Comparison of ENCODE assay signal across 21 cellular contexts in genomic region chr20:17882065-17882833, GRCh38.
DNase-seq lines count a peak whose midpoint lies in the region; ATAC-seq and TF ChIP-seq lines count a peak whose summit lies in the region.
"Had no signal": no experiment of that assay in that cellular context is flagged by ENCODE, and none has a peak within 500 bp of the region (broad histone marks: within the 10 kb centered on the region; RNA-seq: fewer than 3 reads in every experiment).

No MANE protein-coding gene starts in this region.

- TF ChIP-seq POLR2A in breast epithelium (IDR thresholded peaks at IDR 0.05): no peak
- TF ChIP-seq POLR2A in tibial nerve (IDR thresholded peaks at IDR 0.05): no peak

- no peaks in the 10 kb centered on the region for H3K27me3 ChIP-seq in breast epithelium
- H3K27me3 ChIP-seq in osteoblast (ENCODE audit: insufficient read depth, low read length): no peaks in the 10 kb centered on the region
- no peaks in the 10 kb centered on the region for H3K27me3 ChIP-seq in tibial nerve
- H3K27me3 ChIP-seq: esophagus muscularis mucosa had no signal

- H2AFZ ChIP-seq in osteoblast (ENCODE audit: low read length): no peak overlapping the region
- H2AFZ ChIP-seq: parathyroid adenoma had no signal

- TF ChIP-seq EP300 in tibial nerve (IDR thresholded peaks at IDR 0.05): peak in 1 of 2 donors; percentile 74

- H3K4me3 ChIP-seq in breast epithelium (no peak overlapping the region), osteoblast (ENCODE audit: insufficient read depth, low read length) (no peak overlapping the region), tibial nerve (no peak overlapping the region)
- H3K4me3 ChIP-seq: esophagus muscularis mucosa, GM12878, lung had no signal

- H3K36me3 ChIP-seq in breast epithelium (no peaks in the 10 kb centered on the region), osteoblast (ENCODE audit: insufficient read depth, low read length) (no peaks in the 10 kb centered on the region), tibial nerve (no peaks in the 10 kb centered on the region)
- H3K36me3 ChIP-seq: esophagus muscularis mucosa had no signal

- POLR2A ChIA-PET in MCF 10A (lab: Yijun Ruan, JAX): no interaction called here

- no peaks in the 10 kb centered on the region for H3K9me3 Mint-ChIP-seq in MCF 10A (ENCODE audit: unreplicated experiment)
- no peaks in the 10 kb centered on the region for H3K9me3 Mint-ChIP-seq in stimulated activated naive B cell treated with anti-CD40 and anti-IgM and Interleukin-4, amounts not matched to agents 10 μg/mL and 1 μg/mL and 100 μg/mL, for 72 hours
- H3K9me3 Mint-ChIP-seq: activated CD4-positive, alpha-beta memory T cell treated with anti-CD3 and anti-CD28 coated beads for 36 hours; effector memory CD8-positive, alpha-beta T cell had no signal

- H3K4me2 ChIP-seq in osteoblast (ENCODE audit: insufficient read depth, low read length): no peak overlapping the region

- no peaks in the 10 kb centered on the region for H3K27me3 Mint-ChIP-seq in MCF 10A (ENCODE audit: insufficient read depth, unreplicated experiment)
- no peaks in the 10 kb centered on the region for H3K27me3 Mint-ChIP-seq in stimulated activated naive B cell treated with anti-CD40 and anti-IgM and Interleukin-4, amounts not matched to agents 10 μg/mL and 1 μg/mL and 100 μg/mL, for 72 hours
- H3K27me3 Mint-ChIP-seq: activated CD4-positive, alpha-beta memory T cell treated with anti-CD3 and anti-CD28 coated beads for 36 hours had no signal

- 51 to 62% methylated on average over 11 to 12 of the region's 17 CpGs for WGBS in tibial nerve, 2 donors

- H4K20me1 ChIP-seq in osteoblast (ENCODE audit: insufficient read depth, low read length): no peaks in the 10 kb centered on the region

- no peaks in the 10 kb centered on the region for H3K79me2 ChIP-seq in osteoblast (ENCODE audit: insufficient read depth, low read length)
- H3K79me2 ChIP-seq: parathyroid adenoma had no signal

- BruUV-seq in MCF 10A (replicated peaks; lab: Mats Ljungman, UMichigan): no TSS peak

- H3K9me3 ChIP-seq in breast epithelium (no peaks in the 10 kb centered on the region), osteoblast (ENCODE audit: low read depth, low read length) (no peaks in the 10 kb centered on the region), tibial nerve (no peaks in the 10 kb centered on the region)
- H3K9me3 ChIP-seq: esophagus muscularis mucosa had no signal

- H3K4me1 ChIP-seq in breast epithelium (peaks cover 4 to 6% of the 10 kb centered on the region in 2 donors), osteoblast (ENCODE audit: insufficient read depth, low read length) (peaks cover 3% of the 10 kb centered on the region), tibial nerve (peaks cover 0 to 39% (median 2%) of the 10 kb centered on the region in 4 donors)
- H3K4me1 ChIP-seq: parathyroid adenoma had no signal

- H3K36me3 Mint-ChIP-seq in MCF 10A (ENCODE audit: insufficient read depth, unreplicated experiment): no peaks in the 10 kb centered on the region
- peaks cover 2 to 3% of the 10 kb centered on the region in 2 donors for H3K36me3 Mint-ChIP-seq in stimulated activated naive B cell treated with anti-CD40 and anti-IgM and Interleukin-4, amounts not matched to agents 10 μg/mL and 1 μg/mL and 100 μg/mL, for 72 hours
- H3K36me3 Mint-ChIP-seq: activated CD4-positive, alpha-beta memory T cell treated with anti-CD3 and anti-CD28 coated beads for 36 hours had no signal

- ATAC-seq in GM21447 (IDR thresholded peaks at IDR 0.05; ENCODE audit: unreplicated experiment): no peak
- ATAC-seq in activated CD4-positive, CD25-positive, alpha-beta regulatory T cell treated with anti-CD3 and anti-CD28 coated beads, Interleukin-2, amount 50 U/mL, for 24 hours: no peak
- ATAC-seq in stimulated activated naive B cell treated with anti-CD40 and anti-IgM and Interleukin-4, amounts not matched to agents 10 μg/mL and 1 μg/mL and 100 μg/mL, for 72 hours (replicated peaks): no peak
- ATAC-seq: effector memory CD8-positive, alpha-beta T cell; GM12878 had no signal

- TF ChIP-seq CTCF in breast epithelium (IDR thresholded peaks at IDR 0.05): no peak
- TF ChIP-seq CTCF in MCF 10A (IDR thresholded peaks at IDR 0.05; ENCODE audit: unreplicated experiment): no peak
- TF ChIP-seq CTCF in osteoblast (IDR thresholded peaks at IDR 0.05; ENCODE audit: extremely low read depth, low read depth, low read length): no peak
- TF ChIP-seq CTCF in tibial nerve (IDR thresholded peaks at IDR 0.05): no peak

- peak overlapping the region; percentile 82 to 84 for H3K27ac ChIP-seq in breast epithelium
- no peak overlapping the region for H3K27ac ChIP-seq in osteoblast (ENCODE audit: low read depth, low read length)
- peak overlapping the region in 3 of 4 donors; percentile 48 to 73 (median 60) for H3K27ac ChIP-seq in tibial nerve
- H3K27ac ChIP-seq: 22Rv1, esophagus muscularis mucosa, parathyroid adenoma had no signal

- peaks cover 12% of the 10 kb centered on the region for H3K4me1 Mint-ChIP-seq in MCF 10A (ENCODE audit: insufficient read depth, unreplicated experiment)
- H3K4me1 Mint-ChIP-seq in stimulated activated naive B cell treated with anti-CD40 and anti-IgM and Interleukin-4, amounts not matched to agents 10 μg/mL and 1 μg/mL and 100 μg/mL, for 72 hours: peaks cover 44 to 75% of the 10 kb centered on the region in 2 donors

- intact Hi-C loops in breast epithelium (cut with DNase I; ENCODE audit: low total_unique reads) (no loop called here), MCF 10A (cut with micrococcal nuclease) (no loop called here)

- H3K4me3 Mint-ChIP-seq in MCF 10A (ENCODE audit: unreplicated experiment): no peak overlapping the region
- H3K4me3 Mint-ChIP-seq in stimulated activated naive B cell treated with anti-CD40 and anti-IgM and Interleukin-4, amounts not matched to agents 10 μg/mL and 1 μg/mL and 100 μg/mL, for 72 hours: peak overlapping the region in 1 of 2 donors; percentile 14
- H3K4me3 Mint-ChIP-seq: activated CD4-positive, alpha-beta memory T cell treated with anti-CD3 and anti-CD28 coated beads for 36 hours; effector memory CD8-positive, alpha-beta T cell had no signal

- H3K27ac Mint-ChIP-seq in MCF 10A (ENCODE audit: low read depth, unreplicated experiment): no peak overlapping the region
- no peak overlapping the region for H3K27ac Mint-ChIP-seq in stimulated activated naive B cell treated with anti-CD40 and anti-IgM and Interleukin-4, amounts not matched to agents 10 μg/mL and 1 μg/mL and 100 μg/mL, for 72 hours
- H3K27ac Mint-ChIP-seq: activated CD4-positive, alpha-beta memory T cell treated with anti-CD3 and anti-CD28 coated beads for 36 hours; effector memory CD8-positive, alpha-beta T cell had no signal

- DNase-seq in breast epithelium (ENCODE audit: low spot score in 2 of 2) (peak in 1 of 2 donors; percentile 60), MCF 10A (ENCODE audit: unreplicated experiment) (no peak), globus pallidus (ENCODE audit: low spot score) (peak; percentile 65), osteoblast (ENCODE audit: insufficient read length, low spot score, missing footprints) (peak; percentile 39), tibial nerve (ENCODE audit: low spot score in 2 of 2) (no peak)
- no peak for DNase-seq in stimulated activated naive B cell treated with anti-CD40 and anti-IgM and Interleukin-4, amounts not matched to agents 10 μg/mL and 1 μg/mL and 100 μg/mL, for 72 hours
- DNase-seq: activated CD4-positive, alpha-beta memory T cell treated with anti-CD3 and anti-CD28 coated beads for 36 hours; activated effector memory CD4-positive, alpha-beta T cell treated with Interleukin-2 at 50 U/mL for 16 hours; AML-193; effector memory CD8-positive, alpha-beta T cell; kidney; NCI-H2171; NCI-H526 treated with DMSO at 0.1 percent for 48 hours; trophoblast cell had no signal

- CTCF ChIA-PET in MCF 10A (lab: Yijun Ruan, JAX): interaction anchor here (1.1 kb wide), 1 partner anchor 13 kb away, joined by 4 read pairs; no protein-coding TSS in a partner anchor

Comparison
In these comparisons a context has a peak if more than half of its experiments do, and no peak if none do; other contexts are left out.
1. DNase-seq: peak in globus pallidus (single experiment) and osteoblast (single experiment); none in MCF 10A (single experiment), tibial nerve (0 of 2) and stimulated activated naive B cell treated with anti-CD40 and anti-IgM and Interleukin-4, amounts not matched to agents 10 μg/mL and 1 μg/mL and 100 μg/mL, for 72 hours (single experiment).